ENCODE assay signal across 21 cellular contexts in genomic region chr2:128664499-128664971, GRCh38.
DNase-seq lines count a peak whose midpoint lies in the region; ATAC-seq, FAIRE-seq and TF ChIP-seq lines count a peak whose summit lies in the region.
"Had no signal": no experiment of that assay in that cellular context is flagged by ENCODE, and none has a peak within 500 bp of the region (broad histone marks: within the 10 kb centered on the region; RNA-seq: fewer than 3 reads in every experiment).

No MANE protein-coding gene starts in this region.

- H3K27ac Mint-ChIP-seq in neural progenitor cell = peak overlapping the region; percentile 91
- no peak overlapping the region for H3K27ac Mint-ChIP-seq in CD4-positive, alpha-beta memory T cell
- H3K27ac Mint-ChIP-seq: stimulated activated naive B cell treated with anti-CD40 and anti-IgM and Interleukin-4, amounts not matched to agents 10 μg/mL and 1 μg/mL and 100 μg/mL, for 72 hours had no signal

- peak overlapping the region; percentile 95 for H2BK20ac ChIP-seq in H1 (ENCODE audit: low read length)

- no peak overlapping the region for H3K23ac ChIP-seq in H1 (ENCODE audit: insufficient read length)

- peak overlapping the region; percentile 95; the same call in 1 of the 2 replicates for H2BK15ac ChIP-seq in H1 (ENCODE audit: low read length)

- no peaks in the 10 kb centered on the region for H3F3A ChIP-seq in neural progenitor cell (ENCODE audit: low read depth)

- peaks cover 3% of the 10 kb centered on the region for H3K36me3 Mint-ChIP-seq in neural progenitor cell
- no peaks in the 10 kb centered on the region for H3K36me3 Mint-ChIP-seq in CD4-positive, alpha-beta memory T cell

- H4K91ac ChIP-seq in H1 (replicated peaks; ENCODE audit: insufficient read length, low read length) = peak overlapping the region; percentile 84

- TF ChIP-seq EP300 in H1 (IDR thresholded peaks at IDR 0.05; ENCODE audit: borderline replicate concordance in 1 of 2, low read depth in 2 of 2, low read length in 2 of 2) = no peak

- ATAC-seq in DND-41 (ENCODE audit: insufficient read depth, low read depth) (peak; percentile 58), left colon (no peak), GM18498 (IDR thresholded peaks at IDR 0.05; ENCODE audit: unreplicated experiment) (no peak)
- ATAC-seq: sciatic nerve; stimulated activated naive B cell treated with anti-CD40 and anti-IgM and Interleukin-4, amounts not matched to agents 10 μg/mL and 1 μg/mL and 100 μg/mL, for 72 hours had no signal

- TF ChIP-seq CTCF in DND-41 (IDR thresholded peaks at IDR 0.05; ENCODE audit: borderline replicate concordance, extremely low read depth, low read length, poor library complexity, severe bottlenecking) (no peak), H1 (IDR thresholded peaks at IDR 0.05; ENCODE audit: control extremely low read depth in 1 of 3, insufficient read depth in 1 of 3, low read depth in 1 of 3, low read length in 3 of 3) (no peak), neural progenitor cell (IDR thresholded peaks at IDR 0.05) (no peak)

- no peak for TF ChIP-seq RAD21 in H1 (IDR thresholded peaks at IDR 0.05 in 1 of 2, conservative IDR thresholded peaks at IDR 0.05 in 1 of 2; ENCODE audit: low read depth in 2 of 2, low read length in 2 of 2)

- H3K9me3 ChIP-seq in DND-41 (ENCODE audit: insufficient read depth, low read length, severe bottlenecking) = no peaks in the 10 kb centered on the region
- no peaks in the 10 kb centered on the region for H3K9me3 ChIP-seq in H1 (ENCODE audit: insufficient read depth in 2 of 2, low read depth in 1 of 2, low read length in 1 of 2)
- H3K9me3 ChIP-seq in neural progenitor cell (ENCODE audit: low read depth) = no peaks in the 10 kb centered on the region
- no peaks in the 10 kb centered on the region for H3K9me3 ChIP-seq in CD4-positive, alpha-beta memory T cell (ENCODE audit: control insufficient read depth in 1 of 2, low read length in 2 of 2)
- H3K9me3 ChIP-seq: HAP-1, thoracic aorta had no signal

- peaks cover 3% of the 10 kb centered on the region for H3K9me3 Mint-ChIP-seq in neural progenitor cell
- peaks cover 0 to 3% (median under 1%) of the 10 kb centered on the region in 8 donors for H3K9me3 Mint-ChIP-seq in CD4-positive, alpha-beta memory T cell
- H3K9me3 Mint-ChIP-seq: stimulated activated naive B cell treated with anti-CD40 and anti-IgM and Interleukin-4, amounts not matched to agents 10 μg/mL and 1 μg/mL and 100 μg/mL, for 72 hours had no signal

- H3K4me1 ChIP-seq in DND-41 (ENCODE audit: insufficient read depth, low read length) (peaks cover 12% of the 10 kb centered on the region), H1 (replicated peaks in 1 of 4; ENCODE audit: control insufficient read depth in 3 of 4, insufficient read depth in 4 of 4, low read length in 3 of 4) (peaks cover 0 to 5% (median 0%) of the 10 kb centered on the region in 4 experiments; a peak in 4 of 7 replicates), neural progenitor cell (peaks cover 5% of the 10 kb centered on the region)
- H3K4me1 ChIP-seq in CD4-positive, alpha-beta memory T cell (ENCODE audit: insufficient read depth, low read length) = no peaks in the 10 kb centered on the region
- H3K4me1 ChIP-seq: HAP-1 had no signal

- no peaks in the 10 kb centered on the region; the same call in 1 of the 2 replicates for H3K23me2 ChIP-seq in H1 (ENCODE audit: low read depth, low read length)

- no peaks in the 10 kb centered on the region for H3K36me3 ChIP-seq in DND-41 (ENCODE audit: insufficient read depth, low read length)
- no peaks in the 10 kb centered on the region; a peak in 1 of 8 replicates for H3K36me3 ChIP-seq in H1 (ENCODE audit: control insufficient read depth in 2 of 4, insufficient read depth in 4 of 4, low read length in 3 of 4)
- H3K36me3 ChIP-seq in neural progenitor cell = no peaks in the 10 kb centered on the region
- no peaks in the 10 kb centered on the region for H3K36me3 ChIP-seq in CD4-positive, alpha-beta memory T cell (ENCODE audit: insufficient read depth, low read length)
- H3K36me3 ChIP-seq: HAP-1, thoracic aorta had no signal

- intact Hi-C loops in left colon (cut with DNase I, micrococcal nuclease) = no loop called here
- intact Hi-C loops in CD4-positive, alpha-beta memory T cell (cut with micrococcal nuclease) = no loop called here

- H3K27me3 ChIP-seq in DND-41 (ENCODE audit: insufficient read depth, low read length, poor library complexity) = no peaks in the 10 kb centered on the region
- no peaks in the 10 kb centered on the region; a peak in 1 of 7 replicates for H3K27me3 ChIP-seq in H1 (replicated peaks in 1 of 4; ENCODE audit: control insufficient read depth in 3 of 4, extremely low read depth in 1 of 4, insufficient read depth in 3 of 4, low read length in 3 of 4)
- H3K27me3 ChIP-seq in neural progenitor cell = no peaks in the 10 kb centered on the region
- H3K27me3 ChIP-seq in CD4-positive, alpha-beta memory T cell (ENCODE audit: insufficient read depth, low read length) = no peaks in the 10 kb centered on the region

- H2AFZ ChIP-seq in DND-41 (ENCODE audit: low read depth, low read length) (peak overlapping the region; percentile 55; the same call in 1 of the 2 replicates), H1 (ENCODE audit: low read length) (0 out of 2 replicates have a peak overlapping the region, but pooled peaks have one; percentile 13), neural progenitor cell (replicated peaks) (peak overlapping the region; percentile 82)

- H4K8ac ChIP-seq in H1 (ENCODE audit: extremely low read depth, insufficient read depth, low read length) = peak overlapping the region; percentile 94

- CTCF ChIA-PET in H1 (lab: Charles Lee; ENCODE audit: partially characterized antibody) = interaction anchor here (0.6 kb wide), 1 partner anchor 102 kb away, joined by 3 read pairs; no protein-coding TSS in a partner anchor
- CTCF ChIA-PET in CD4-positive, alpha-beta memory T cell (lab: Charles Lee; ENCODE audit: partially characterized antibody) = no interaction called here

- H3K4me3 ChIP-seq in DND-41 (ENCODE audit: low read depth in 1 of 2, low read length in 2 of 2) (no peak overlapping the region), H1 (ENCODE audit: extremely low read depth in 1 of 4, insufficient read depth in 2 of 4, low read depth in 3 of 4, low read length in 4 of 4) (no peak overlapping the region), neural progenitor cell (no peak overlapping the region)
- H3K4me3 ChIP-seq in Jurkat, Clone E6-1 (ENCODE audit: low read length) = no peak overlapping the region
- no peak overlapping the region for H3K4me3 ChIP-seq in CD4-positive, alpha-beta memory T cell (ENCODE audit: low read length in 2 of 2)
- H3K4me3 ChIP-seq: HAP-1, thoracic aorta had no signal

- no peak overlapping the region for H2AK5ac ChIP-seq in H1 (ENCODE audit: low read depth, low read length)

- no peak for FAIRE-seq in H1 (lab: Jason Lieb, UNC)

- peaks cover 5% of the 10 kb centered on the region for H3K27me3 Mint-ChIP-seq in neural progenitor cell (ENCODE audit: insufficient read depth, low read depth)
- peaks cover 12 to 13% of the 10 kb centered on the region in 2 donors for H3K27me3 Mint-ChIP-seq in CD4-positive, alpha-beta memory T cell

- no peak overlapping the region for H3K4ac ChIP-seq in H1 (replicated peaks; ENCODE audit: insufficient read length, low read depth, low read length)

- H3K79me2 ChIP-seq in DND-41 (ENCODE audit: insufficient read depth, low read length) (no peaks in the 10 kb centered on the region), H1 (ENCODE audit: control insufficient read depth in 1 of 2, insufficient read depth in 2 of 2, low read length in 2 of 2) (no peaks in the 10 kb centered on the region), neural progenitor cell (ENCODE audit: low read depth) (no peaks in the 10 kb centered on the region)

- peak overlapping the region; percentile 47 for H4K5ac ChIP-seq in H1 (ENCODE audit: insufficient read length, low read depth, low read length)

- peak overlapping the region; percentile 18; the same call in 1 of the 2 replicates for H2BK5ac ChIP-seq in H1 (ENCODE audit: low read depth, low read length)

- H3K4me2 ChIP-seq in DND-41 (ENCODE audit: insufficient read depth, low read length) (no peak overlapping the region), H1 (ENCODE audit: insufficient read depth in 1 of 2, low read depth in 2 of 2, low read length in 2 of 2) (no peak overlapping the region), neural progenitor cell (no peak overlapping the region)

- TF ChIP-seq POLR2A in H1 (IDR thresholded peaks at IDR 0.05; ENCODE audit: control extremely low read depth in 1 of 2, low read depth in 2 of 2, low read length in 2 of 2) = no peak

- peaks cover 25% of the 10 kb centered on the region for H3K4me1 Mint-ChIP-seq in neural progenitor cell
- peaks cover 0 to 1% (median 0%) of the 10 kb centered on the region in 4 donors for H3K4me1 Mint-ChIP-seq in CD4-positive, alpha-beta memory T cell
- H3K4me1 Mint-ChIP-seq: stimulated activated naive B cell treated with anti-CD40 and anti-IgM and Interleukin-4, amounts not matched to agents 10 μg/mL and 1 μg/mL and 100 μg/mL, for 72 hours had no signal

- no peak overlapping the region for H3K4me3 Mint-ChIP-seq in neural progenitor cell
- H3K4me3 Mint-ChIP-seq in CD4-positive, alpha-beta memory T cell = no peak overlapping the region
- H3K4me3 Mint-ChIP-seq: stimulated activated naive B cell treated with anti-CD40 and anti-IgM and Interleukin-4, amounts not matched to agents 10 μg/mL and 1 μg/mL and 100 μg/mL, for 72 hours had no signal

- no peaks in the 10 kb centered on the region for H3K79me1 ChIP-seq in H1 (ENCODE audit: low read depth, low read length)

- POLR2A ChIA-PET in H1 (lab: Charles Lee; ENCODE audit: partially characterized antibody) = interaction anchor here (0.8 to 2.0 kb wide), 2 partner anchors 19 to 26 kb away, joined by 4 to 5 read pairs; no protein-coding TSS in a partner anchor
- POLR2A ChIA-PET in CD4-positive, alpha-beta memory T cell (lab: Charles Lee; ENCODE audit: partially characterized antibody) = interaction anchor here (0.7 kb wide), 1 partner anchor 588 kb away, joined by 3 read pairs; no protein-coding TSS in a partner anchor

- H3K27ac ChIP-seq in DND-41 (ENCODE audit: low read length) = peak overlapping the region; percentile 27; the same call in 1 of the 2 replicates
- H3K27ac ChIP-seq in H1 (ENCODE audit: low read depth, low read length) = no peak overlapping the region
- no peak overlapping the region for H3K27ac ChIP-seq in neural progenitor cell
- no peak overlapping the region for H3K27ac ChIP-seq in CD4-positive, alpha-beta memory T cell (ENCODE audit: low read depth, low read length)
- H3K27ac ChIP-seq: thoracic aorta had no signal

- WGBS in H1 (ENCODE audit: extremely low coverage in 1 of 2, insufficient coverage in 1 of 2, insufficient read length in 1 of 2, insufficient replicate concordance in 2 of 2, low coverage in 1 of 2, low lambda C conversion rate in 2 of 2, missing lambda C conversion rate in 1 of 2), 2 experiments = 51% methylated on average over 3 of the region's 4 CpGs; no CpG with 5 or more reads in 1 of the 2 experiments

- no peak overlapping the region for H3K9ac ChIP-seq in DND-41 (ENCODE audit: low read depth, low read length)
- no peak overlapping the region for H3K9ac ChIP-seq in H1 (replicated peaks in 1 of 4; ENCODE audit: extremely low read depth in 1 of 4, low read depth in 3 of 4, low read length in 3 of 4)
- H3K9ac ChIP-seq in neural progenitor cell = no peak overlapping the region

- DNase-seq in DND-41 (peak; percentile 42), H1 (ENCODE audit: low read depth in 1 of 2, low spot score in 2 of 2) (no peak), neural progenitor cell (ENCODE audit: low spot score) (peak; percentile 30), left colon (no peak), HCEC 1CT (no peak)
- peak; percentile 39 for DNase-seq in Jurkat, Clone E6-1 (ENCODE audit: low read depth, low spot score)
- no peak for DNase-seq in CD4-positive, alpha-beta memory T cell
- DNase-seq: activated gamma-delta T cell; effector CD8-positive, alpha-beta T cell; IMR-90; MV-4-11; NCI-H2029 treated with DMSO at 0.1 percent for 48 hours; NCI-H526; OCI-M1; SIG-M5; stimulated activated naive B cell treated with anti-CD40 and anti-IgM and Interleukin-4, amounts not matched to agents 10 μg/mL and 1 μg/mL and 100 μg/mL, for 72 hours; T-helper 1 cell had no signal

- H3K14ac ChIP-seq in H1 (ENCODE audit: insufficient read length) = no peak overlapping the region

- peak overlapping the region; percentile 79 for H3K18ac ChIP-seq in H1 (ENCODE audit: extremely low read depth, low read length)

- no peak overlapping the region for H3K56ac ChIP-seq in H1 (replicated peaks; ENCODE audit: insufficient read length, low read depth, low read length)

- peak overlapping the region; percentile 45; the same call in 1 of the 2 replicates for H2BK12ac ChIP-seq in H1 (ENCODE audit: low read depth, low read length)

- peak overlapping the region; percentile 24 for H2BK120ac ChIP-seq in H1 (replicated peaks; ENCODE audit: low read depth, low read length)

- no peaks in the 10 kb centered on the region for H4K20me1 ChIP-seq in DND-41 (ENCODE audit: insufficient read depth, low read length)
- H4K20me1 ChIP-seq in H1 (replicated peaks in 1 of 2; ENCODE audit: control insufficient read depth in 1 of 2, insufficient read depth in 2 of 2, low read length in 2 of 2) = no peaks in the 10 kb centered on the region
- H4K20me1 ChIP-seq in neural progenitor cell (ENCODE audit: low read depth) = no peaks in the 10 kb centered on the region

Comparison
In these comparisons a context has a peak if more than half of its experiments do, and no peak if none do; other contexts are left out.
1. DNase-seq: peak in DND-41 (single experiment), Jurkat, Clone E6-1 (single experiment) and neural progenitor cell (single experiment); none in H1 (0 of 2), left colon (0 of 2), CD4-positive, alpha-beta memory T cell (0 of 5) and HCEC 1CT (single experiment).
2. H2AFZ ChIP-seq: peak in every context shown above with its lines; median percentile 82 in neural progenitor cell; 55 in DND-41; 13 in H1.